1 cellular context compared by ENCODE assay signal in the genomic region with DNA sequence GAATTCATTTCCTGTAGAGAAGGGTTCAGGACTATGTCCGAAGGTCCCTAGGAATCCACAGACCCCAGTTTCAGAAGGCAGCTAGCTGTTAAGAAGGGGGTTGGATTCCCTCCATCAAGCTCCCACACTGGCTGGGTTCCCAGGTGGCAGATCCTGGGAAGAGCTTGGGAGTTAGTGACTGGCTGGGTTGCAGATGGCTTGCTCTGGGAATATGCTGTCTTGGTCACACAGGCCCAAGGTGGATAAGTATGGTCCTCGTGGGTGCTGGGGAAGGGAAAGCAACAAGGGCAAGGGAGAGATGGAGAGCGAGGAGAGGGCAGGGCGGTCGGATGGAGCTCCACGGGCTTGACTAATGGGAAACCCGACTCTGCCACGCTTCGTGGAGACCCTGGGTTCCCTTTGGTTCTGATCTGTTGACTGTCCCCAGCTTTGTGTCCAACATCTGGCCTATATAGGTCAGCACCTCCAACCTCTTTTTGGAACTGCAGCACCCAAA.
TF ChIP-seq lines count a peak whose summit lies in the region.

No MANE protein-coding gene starts in this region.

TF ChIP-seq in SK-N-SH, 30 proteins besides CTCF, POLR2A, EP300 and RAD21 (continued from another document):
- TF ChIP-seq USF1 (IDR thresholded peaks at IDR 0.05; ENCODE audit: borderline replicate concordance, low read depth) (no peak), TCF12 (IDR thresholded peaks at IDR 0.05) (no peak), CHD2 (IDR thresholded peaks at IDR 0.05; ENCODE audit: low read length, partially characterized antibody) (no peak), FOXJ3 (CRISPR knock-in tag; IDR thresholded peaks at IDR 0.05) (no peak)
- TF ChIP-seq, protein P1, sequence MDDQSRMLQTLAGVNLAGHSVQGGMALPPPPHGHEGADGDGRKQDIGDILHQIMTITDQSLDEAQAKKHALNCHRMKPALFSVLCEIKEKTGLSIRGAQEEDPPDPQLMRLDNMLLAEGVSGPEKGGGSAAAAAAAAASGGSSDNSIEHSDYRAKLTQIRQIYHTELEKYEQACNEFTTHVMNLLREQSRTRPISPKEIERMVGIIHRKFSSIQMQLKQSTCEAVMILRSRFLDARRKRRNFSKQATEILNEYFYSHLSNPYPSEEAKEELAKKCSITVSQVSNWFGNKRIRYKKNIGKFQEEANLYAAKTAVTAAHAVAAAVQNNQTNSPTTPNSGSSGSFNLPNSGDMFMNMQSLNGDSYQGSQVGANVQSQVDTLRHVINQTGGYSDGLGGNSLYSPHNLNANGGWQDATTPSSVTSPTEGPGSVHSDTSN (IDR thresholded peaks at IDR 0.05): no peak
